In the genomic region with DNA sequence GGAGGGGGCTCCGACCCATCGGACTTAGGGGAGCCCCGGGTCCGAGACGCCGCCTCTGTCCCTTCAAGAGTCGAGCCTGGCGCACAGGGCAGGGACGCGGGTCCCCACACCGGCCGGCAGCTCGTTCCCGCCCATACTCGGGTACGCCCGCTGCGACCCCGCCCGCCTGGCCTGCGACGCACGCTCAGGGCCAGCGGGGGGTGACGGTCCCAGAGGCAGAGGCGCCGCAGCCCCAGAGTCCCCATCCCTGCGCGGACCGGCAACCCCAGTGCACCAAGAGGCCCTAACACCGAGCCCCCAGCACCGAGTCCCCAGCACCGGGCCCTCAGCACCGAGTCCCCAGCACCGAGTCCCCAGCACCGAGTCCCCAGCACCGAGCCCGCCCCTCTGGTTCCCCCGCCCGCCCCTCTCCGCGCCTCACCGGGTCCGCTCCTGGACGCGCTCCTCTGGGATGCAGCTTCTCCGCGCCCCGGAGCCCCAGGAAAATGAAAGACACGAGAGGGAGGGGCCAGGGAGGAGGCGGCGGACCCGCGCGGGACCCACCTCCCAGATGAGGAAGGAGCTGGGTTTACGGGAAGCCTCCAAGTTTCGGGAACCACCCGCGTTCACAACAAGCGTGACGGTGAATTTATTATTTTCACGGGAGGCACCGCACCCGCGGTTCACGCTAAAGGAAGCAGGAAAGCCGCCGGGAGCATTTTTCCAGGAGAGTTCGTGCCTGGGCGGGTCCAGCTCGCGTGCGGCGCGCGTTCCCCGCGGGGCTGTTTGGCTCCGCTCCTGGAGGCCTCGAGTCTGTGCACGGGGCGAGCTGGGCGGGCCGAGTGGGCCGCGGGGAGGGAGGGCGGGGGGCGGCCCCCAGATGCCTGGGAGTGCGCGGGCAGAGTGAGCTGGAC, we compare ENCODE assay signal across 8 cellular contexts. TPM values are rescaled to one million over a fixed set of nuclear protein-coding genes. Genes with fewer than 3 reads are reported as not detected.
DNase-seq lines count a peak whose midpoint lies in the region; ATAC-seq and TF ChIP-seq lines count a peak whose summit lies in the region.

A gene (minus strand): TSS at position 488 of the 893 bp plus-strand sequence. CDS start 6,526 bp downstream, outside the sequence.

- peak within 1 kb of the TSS; percentile 53 for H2BK5ac ChIP-seq in neuronal stem cell (ENCODE audit: low read length)

- TF ChIP-seq CTCF in HEK293 (tag by site-specific recombination; IDR thresholded peaks at IDR 0.05) (no peak), fibroblast of mammary gland (conservative IDR thresholded peaks at IDR 0.05; ENCODE audit: control insufficient read depth, insufficient read depth, low read depth, low read length) (no peak)

- H2BK12ac ChIP-seq in neuronal stem cell (ENCODE audit: low read length) = peak within 1 kb of the TSS; percentile 94

- CTCF ChIA-PET in HEK293 (lab: Yijun Ruan, JAX) = interaction anchor here (0.6 to 0.9 kb wide), 5 partner anchors 13 to 136 kb away, joined by 3 to 4 read pairs (median 3); no protein-coding TSS in a partner anchor

- peak within 1 kb of the TSS; percentile 97 for H3K4me3 Mint-ChIP-seq in T-helper 2 cell treated with Interferon-gamma antibody and Interleukin-4, amounts not matched to agents 5 μg/mL and 100 μg/mL, for 36 hours

- peak within 1 kb of the TSS; percentile 91 for H3K18ac ChIP-seq in neuronal stem cell (ENCODE audit: low read length)

- H3K36me3 Mint-ChIP-seq in T-helper 2 cell treated with Interferon-gamma antibody and Interleukin-4, amounts not matched to agents 5 μg/mL and 100 μg/mL, for 36 hours (ENCODE audit: low read depth) = no peaks in the 10 kb centered on the region

- POLR2A ChIA-PET in HEK293 (lab: Yijun Ruan, JAX) = interaction anchor here (2.0 kb wide), 1 partner anchor 41 kb away, joined by 9 read pairs; no protein-coding TSS in a partner anchor

- H3K79me1 ChIP-seq in neuronal stem cell (ENCODE audit: low read depth, low read length) = peaks cover 4% of the 10 kb centered on the region

- H3K9me3 ChIP-seq in HEK293 (ENCODE audit: control insufficient read depth, insufficient read depth, low read depth, low read length) = no peaks in the 10 kb centered on the region
- H3K9me3 ChIP-seq in neuronal stem cell (replicated peaks in 1 of 2; ENCODE audit: control insufficient read depth in 2 of 2, insufficient read depth in 1 of 2, low read depth in 1 of 2, low read length in 2 of 2) = peaks cover 0 to 2% of the 10 kb centered on the region in 2 donors

- H4K8ac ChIP-seq in neuronal stem cell (ENCODE audit: low read depth, low read length) = peak within 1 kb of the TSS; percentile 43

- peaks cover 19% of the 10 kb centered on the region for H3K27me3 Mint-ChIP-seq in T-helper 2 cell treated with Interferon-gamma antibody and Interleukin-4, amounts not matched to agents 5 μg/mL and 100 μg/mL, for 36 hours (ENCODE audit: low read depth)

- H4K91ac ChIP-seq in neuronal stem cell (ENCODE audit: low read depth, low read length, poor library complexity) = peak within 1 kb of the TSS; percentile 38

- H3K4me1 ChIP-seq in HEK293 (ENCODE audit: control insufficient read depth, insufficient read depth, low read length) (peaks cover 26% of the 10 kb centered on the region), neuronal stem cell (ENCODE audit: control insufficient read depth in 2 of 2, insufficient read depth in 1 of 2, low read depth in 1 of 2, low read length in 2 of 2) (peaks cover 17 to 22% of the 10 kb centered on the region in 2 donors)

- peaks cover 16 to 81% (median 43%) of the 10 kb centered on the region in 3 experiments for H3K27me3 ChIP-seq in neuronal stem cell (ENCODE audit: control insufficient read depth in 3 of 3, insufficient read depth in 3 of 3, low read depth in 1 of 3, low read length in 3 of 3)

- peak within 1 kb of the TSS; percentile 100 for H3K14ac ChIP-seq in neuronal stem cell (ENCODE audit: low read length)

- peak within 1 kb of the TSS; percentile 77 for H3K4me2 ChIP-seq in neuronal stem cell (ENCODE audit: insufficient read depth, low read length, poor library complexity, severe bottlenecking)

- H3K4me3 ChIP-seq in HEK293 (ENCODE audit: low read depth, low read length) (no peak within 1 kb of the TSS), fibroblast of mammary gland (ENCODE audit: control insufficient read depth, low read depth, low read length) (peak within 1 kb of the TSS; percentile 58), neuronal stem cell (ENCODE audit: low read length in 2 of 2) (peak within 1 kb of the TSS in 1 of 2 donors; percentile 55)

- H3K36me3 ChIP-seq in HEK293 (ENCODE audit: control insufficient read depth in 2 of 2, insufficient read depth in 1 of 2, low read length in 2 of 2) = no peaks in the 10 kb centered on the region
- no peaks in the 10 kb centered on the region for H3K36me3 ChIP-seq in neuronal stem cell (replicated peaks in 1 of 2; ENCODE audit: control insufficient read depth in 2 of 2, insufficient read depth in 2 of 2, low read length in 2 of 2)

- no peak within 1 kb of the TSS; the same call in 1 of the 2 replicates for H3K27ac ChIP-seq in HEK293 (ENCODE audit: extremely low read depth, low read depth, low read length)
- H3K27ac ChIP-seq in neuronal stem cell (replicated peaks; ENCODE audit: low read length) = no peak within 1 kb of the TSS

- WGBS in neuronal stem cell (ENCODE audit: extremely low coverage in 2 of 2, insufficient read length in 2 of 2, insufficient replicate concordance in 1 of 2), 2 donors = no CpG with 5 or more reads among the region's 90 CpGs

- peak within 1 kb of the TSS; percentile 94 for H2BK15ac ChIP-seq in neuronal stem cell (ENCODE audit: low read length)

- H3K4ac ChIP-seq in neuronal stem cell (ENCODE audit: low read length) = peak within 1 kb of the TSS; percentile 77

- peak within 1 kb of the TSS; percentile 88 for H2AK5ac ChIP-seq in neuronal stem cell (ENCODE audit: low read depth, low read length)

- ATAC-seq in GM21360 (IDR thresholded peaks at IDR 0.05; ENCODE audit: unreplicated experiment) = no peak

- peak within 1 kb of the TSS; percentile 3 for H2AFZ ChIP-seq in neuronal stem cell (ENCODE audit: low read length)

- peak within 1 kb of the TSS; percentile 47 for H2BK120ac ChIP-seq in neuronal stem cell (ENCODE audit: low read depth, low read length)

- H3K4me1 Mint-ChIP-seq in T-helper 2 cell treated with Interferon-gamma antibody and Interleukin-4, amounts not matched to agents 5 μg/mL and 100 μg/mL, for 36 hours (ENCODE audit: low read depth) = peaks cover 21% of the 10 kb centered on the region

- H3K9ac ChIP-seq in neuronal stem cell (ENCODE audit: low read depth, low read length, poor library complexity) = peak within 1 kb of the TSS; percentile 91

- peak within 1 kb of the TSS; percentile 90 for H3K23ac ChIP-seq in neuronal stem cell (ENCODE audit: low read depth, low read length, poor library complexity)

- no peak for DNase-seq in T-helper 2 cell treated with Interferon-gamma antibody and Interleukin-4, amounts not matched to agents 5 μg/mL and 100 μg/mL, for 36 hours (ENCODE audit: low spot score)
- DNase-seq in fibroblast of mammary gland (ENCODE audit: low read depth) (peak; percentile 34), neuronal stem cell (ENCODE audit: low spot score) (no peak), SK-N-DZ (ENCODE audit: low spot score) (no peak), putamen (ENCODE audit: low spot score) (no peak), germinal center (ENCODE audit: low spot score) (no peak)

- H3K9me3 Mint-ChIP-seq in T-helper 2 cell treated with Interferon-gamma antibody and Interleukin-4, amounts not matched to agents 5 μg/mL and 100 μg/mL, for 36 hours = no peaks in the 10 kb centered on the region

- H3K27ac Mint-ChIP-seq in T-helper 2 cell treated with Interferon-gamma antibody and Interleukin-4, amounts not matched to agents 5 μg/mL and 100 μg/mL, for 36 hours = peak within 1 kb of the TSS; percentile 96

TF ChIP-seq in HEK293, 187 proteins besides CTCF, POLR2A, EP300 and RAD21 (continues in another document):
- TF ChIP-seq ZNF501 (tag by site-specific recombination; IDR thresholded peaks at IDR 0.05) (no peak), ZNF274 (IDR thresholded peaks at IDR 0.05; ENCODE audit: low read length) (no peak), ZNF274 (tag by site-specific recombination; IDR thresholded peaks at IDR 0.05; ENCODE audit: borderline replicate concordance) (no peak), FEZF1 (tag by site-specific recombination; IDR thresholded peaks at IDR 0.05) (0 out of 2 replicates have a peak, but pooled peaks have one; percentile 8), ZNF248 (tag by site-specific recombination; IDR thresholded peaks at IDR 0.05) (no peak), ZBTB8A (tag by site-specific recombination; IDR thresholded peaks at IDR 0.05) (no peak), ZNF133 (tag by site-specific recombination; IDR thresholded peaks at IDR 0.05) (no peak), ZNF157 (tag by site-specific recombination; IDR thresholded peaks at IDR 0.05) (no peak), ZNF776 (tag by site-specific recombination; IDR thresholded peaks at IDR 0.05; ENCODE audit: borderline replicate concordance) (no peak), ZNF585B (tag by site-specific recombination; IDR thresholded peaks at IDR 0.05) (no peak), ZNF155 (tag by site-specific recombination; IDR thresholded peaks at IDR 0.05) (no peak), ZNF423 (tag by site-specific recombination; IDR thresholded peaks at IDR 0.05) (no peak), MEIS1 (CRISPR knock-in tag; IDR thresholded peaks at IDR 0.05; ENCODE audit: borderline replicate concordance) (no peak), ZNF473 (tag by site-specific recombination; IDR thresholded peaks at IDR 0.05) (no peak)
- TF ChIP-seq, protein P1, sequence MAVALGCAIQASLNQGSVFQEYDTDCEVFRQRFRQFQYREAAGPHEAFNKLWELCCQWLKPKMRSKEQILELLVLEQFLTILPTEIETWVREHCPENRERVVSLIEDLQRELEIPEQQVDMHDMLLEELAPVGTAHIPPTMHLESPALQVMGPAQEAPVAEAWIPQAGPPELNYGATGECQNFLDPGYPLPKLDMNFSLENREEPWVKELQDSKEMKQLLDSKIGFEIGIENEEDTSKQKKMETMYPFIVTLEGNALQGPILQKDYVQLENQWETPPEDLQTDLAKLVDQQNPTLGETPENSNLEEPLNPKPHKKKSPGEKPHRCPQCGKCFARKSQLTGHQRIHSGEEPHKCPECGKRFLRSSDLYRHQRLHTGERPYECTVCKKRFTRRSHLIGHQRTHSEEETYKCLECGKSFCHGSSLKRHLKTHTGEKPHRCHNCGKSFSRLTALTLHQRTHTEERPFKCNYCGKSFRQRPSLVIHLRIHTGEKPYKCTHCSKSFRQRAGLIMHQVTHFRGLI (tag by site-specific recombination; IDR thresholded peaks at IDR 0.05) = no peak

RNA-seq across cellular contexts. Expression of the gene that starts here (rescaled TPM):
- polyA plus RNA-seq in neuronal stem cell (2013, experiment 1 of 2) = 0.39 TPM
- polyA plus RNA-seq in neuronal stem cell (2013, experiment 2 of 2) = 0.65 TPM
- polyA plus RNA-seq in SK-N-DZ (2014; cell fraction: cytosol; rRNA removed) = 2.1 and 3.1 TPM in 2 replicates
- 0.11 and 2.3 TPM in 2 replicates for polyA plus RNA-seq in SK-N-DZ (2014; cell fraction: nucleus; rRNA removed)
